1 cellular context compared by ENCODE assay signal in the genomic region with DNA sequence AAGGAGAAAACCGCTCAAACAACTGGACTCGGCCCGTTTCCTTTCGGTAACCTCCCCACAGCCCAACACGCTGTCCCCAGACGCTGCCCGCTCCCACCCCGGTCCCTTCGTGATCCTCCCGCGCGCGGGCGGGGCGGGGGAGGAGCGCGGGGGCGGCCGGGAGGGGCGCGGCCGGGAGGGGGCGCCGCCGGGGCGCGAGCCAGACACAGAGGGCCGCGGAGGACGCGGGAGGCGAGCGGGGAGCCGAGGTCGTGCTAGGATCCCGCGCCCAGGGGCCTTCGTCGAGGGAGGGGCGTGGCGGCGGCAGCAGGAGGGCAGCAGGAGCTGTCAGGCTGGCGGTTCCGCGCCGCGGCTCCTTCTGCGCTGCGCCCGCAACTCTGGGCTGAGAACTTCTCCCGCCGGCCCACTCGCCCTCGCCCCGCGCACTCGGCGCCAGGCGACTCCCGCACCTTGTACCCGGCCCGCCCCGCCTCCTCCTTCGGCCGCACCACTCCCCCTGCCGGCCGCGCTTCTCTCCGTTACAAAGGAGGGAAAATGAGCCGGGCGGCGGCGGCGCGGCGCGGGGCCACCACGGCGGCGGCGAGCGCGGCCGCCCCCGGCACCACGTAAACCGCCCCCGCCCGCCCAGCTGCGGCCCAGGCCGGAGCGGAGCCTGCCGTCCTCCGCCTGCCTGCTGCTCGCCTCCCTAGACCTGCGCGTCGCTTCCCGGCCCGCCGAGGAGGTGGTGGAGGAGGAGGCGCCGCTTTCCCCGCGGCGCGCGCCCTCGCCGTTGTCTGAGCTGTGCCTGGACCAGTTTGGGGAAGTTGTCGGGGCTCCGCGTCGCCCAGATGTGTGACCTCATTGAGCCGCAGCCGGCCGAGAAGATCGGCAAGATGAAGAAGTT.
TF ChIP-seq lines count a peak whose summit lies in the region.

A gene (plus strand): TSS at position 521 of the 883 bp plus-strand sequence. CDS start 307 bp downstream, at position 828.

TF ChIP-seq in SK-N-SH, 30 proteins besides CTCF, POLR2A, EP300 and RAD21 (continued from another document):
- TF ChIP-seq, protein P1, sequence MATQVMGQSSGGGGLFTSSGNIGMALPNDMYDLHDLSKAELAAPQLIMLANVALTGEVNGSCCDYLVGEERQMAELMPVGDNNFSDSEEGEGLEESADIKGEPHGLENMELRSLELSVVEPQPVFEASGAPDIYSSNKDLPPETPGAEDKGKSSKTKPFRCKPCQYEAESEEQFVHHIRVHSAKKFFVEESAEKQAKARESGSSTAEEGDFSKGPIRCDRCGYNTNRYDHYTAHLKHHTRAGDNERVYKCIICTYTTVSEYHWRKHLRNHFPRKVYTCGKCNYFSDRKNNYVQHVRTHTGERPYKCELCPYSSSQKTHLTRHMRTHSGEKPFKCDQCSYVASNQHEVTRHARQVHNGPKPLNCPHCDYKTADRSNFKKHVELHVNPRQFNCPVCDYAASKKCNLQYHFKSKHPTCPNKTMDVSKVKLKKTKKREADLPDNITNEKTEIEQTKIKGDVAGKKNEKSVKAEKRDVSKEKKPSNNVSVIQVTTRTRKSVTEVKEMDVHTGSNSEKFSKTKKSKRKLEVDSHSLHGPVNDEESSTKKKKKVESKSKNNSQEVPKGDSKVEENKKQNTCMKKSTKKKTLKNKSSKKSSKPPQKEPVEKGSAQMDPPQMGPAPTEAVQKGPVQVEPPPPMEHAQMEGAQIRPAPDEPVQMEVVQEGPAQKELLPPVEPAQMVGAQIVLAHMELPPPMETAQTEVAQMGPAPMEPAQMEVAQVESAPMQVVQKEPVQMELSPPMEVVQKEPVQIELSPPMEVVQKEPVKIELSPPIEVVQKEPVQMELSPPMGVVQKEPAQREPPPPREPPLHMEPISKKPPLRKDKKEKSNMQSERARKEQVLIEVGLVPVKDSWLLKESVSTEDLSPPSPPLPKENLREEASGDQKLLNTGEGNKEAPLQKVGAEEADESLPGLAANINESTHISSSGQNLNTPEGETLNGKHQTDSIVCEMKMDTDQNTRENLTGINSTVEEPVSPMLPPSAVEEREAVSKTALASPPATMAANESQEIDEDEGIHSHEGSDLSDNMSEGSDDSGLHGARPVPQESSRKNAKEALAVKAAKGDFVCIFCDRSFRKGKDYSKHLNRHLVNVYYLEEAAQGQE (IDR thresholded peaks at IDR 0.05; ENCODE audit: low read depth, low read length): no peak
- TF ChIP-seq, protein P2, sequence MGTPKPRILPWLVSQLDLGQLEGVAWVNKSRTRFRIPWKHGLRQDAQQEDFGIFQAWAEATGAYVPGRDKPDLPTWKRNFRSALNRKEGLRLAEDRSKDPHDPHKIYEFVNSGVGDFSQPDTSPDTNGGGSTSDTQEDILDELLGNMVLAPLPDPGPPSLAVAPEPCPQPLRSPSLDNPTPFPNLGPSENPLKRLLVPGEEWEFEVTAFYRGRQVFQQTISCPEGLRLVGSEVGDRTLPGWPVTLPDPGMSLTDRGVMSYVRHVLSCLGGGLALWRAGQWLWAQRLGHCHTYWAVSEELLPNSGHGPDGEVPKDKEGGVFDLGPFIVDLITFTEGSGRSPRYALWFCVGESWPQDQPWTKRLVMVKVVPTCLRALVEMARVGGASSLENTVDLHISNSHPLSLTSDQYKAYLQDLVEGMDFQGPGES (IDR thresholded peaks at IDR 0.05; ENCODE audit: low read depth, low read length): no peak
- TF ChIP-seq TAF1 (IDR thresholded peaks at IDR 0.05; ENCODE audit: borderline replicate concordance, low read depth, low read length): no peak
